In the genomic region with DNA sequence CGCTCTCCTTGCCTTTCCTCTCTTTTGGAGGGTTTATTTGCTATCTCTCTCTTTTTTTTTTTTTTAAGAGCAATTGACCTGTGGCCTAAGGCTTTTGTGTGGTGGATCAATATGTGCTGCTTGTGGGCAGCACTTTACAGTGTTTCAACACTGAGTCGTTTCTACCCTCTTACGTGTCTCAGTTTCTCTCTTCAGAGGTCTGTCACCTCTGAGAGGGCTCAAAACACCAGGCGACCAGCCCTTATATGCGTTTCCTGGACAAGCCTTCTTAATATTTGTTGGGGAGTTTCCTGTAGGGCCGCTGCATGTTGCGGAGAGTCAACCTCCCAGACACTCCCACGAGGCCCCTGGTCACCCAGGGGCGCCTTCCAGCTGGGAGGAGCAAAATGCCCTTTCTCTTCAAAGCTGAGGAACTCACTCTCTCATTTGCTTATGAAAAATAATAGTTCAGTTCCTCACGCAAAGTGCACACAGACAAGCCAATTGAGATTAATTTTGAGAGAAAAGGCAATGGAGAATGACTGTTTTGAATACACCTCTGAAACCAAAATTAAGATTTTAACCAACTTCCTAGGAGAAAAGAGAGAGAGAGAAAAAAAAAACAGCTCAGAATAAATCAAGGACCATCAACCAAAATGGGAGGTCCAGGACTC, we compare ENCODE assay signal across 11 cellular contexts.
DNase-seq lines count a peak whose midpoint lies in the region; ATAC-seq and TF ChIP-seq lines count a peak whose summit lies in the region.
"Had no signal": no experiment of that assay in that cellular context is flagged by ENCODE, and none has a peak within 500 bp of the region (broad histone marks: within the 10 kb centered on the region; RNA-seq: fewer than 3 reads in every experiment).

No MANE protein-coding gene starts in this region.

- in situ Hi-C loops in KBM-7 (cut with MboI; ENCODE audit: low pct_unique_long_range_greater_than_20kb, low sequenced_read_pairs): no loop called here

- ATAC-seq in HG02852 (IDR thresholded peaks at IDR 0.05; ENCODE audit: unreplicated experiment): peak; percentile 90
- ATAC-seq: gastrocnemius medialis had no signal

- no peaks in the 10 kb centered on the region for H3K36me3 ChIP-seq in GM06990 (ENCODE audit: control insufficient read depth, insufficient read depth, low read length)
- H3K36me3 ChIP-seq: gastrocnemius medialis had no signal

- DNase-seq in GM06990 (ENCODE audit: extremely low read depth, insufficient read length) (peak; percentile 75), GM19240 (ENCODE audit: insufficient read length, low spot score) (peak; percentile 15), KBM-7 (peak; percentile 68), NCI-H774 (lab: John Stamatoyannopoulos, UW) (no peak), putamen (ENCODE audit: low spot score) (no peak), C1 segment of cervical spinal cord (lab: John Stamatoyannopoulos, UW) (no peak)
- DNase-seq in activated CD4-positive, CD25-positive, alpha-beta regulatory T cell treated with anti-CD3 and anti-CD28 coated beads, Interleukin-2, amount 50 U/mL, for 72 hours: no peak
- DNase-seq: gastrocnemius medialis; NCI-H1048; stimulated activated CD4-positive, alpha-beta T cell treated with anti-CD3 and anti-CD28 coated beads, Interleukin-4, amount 100 ng/mL, for 24 hours had no signal

- TF ChIP-seq CTCF in GM06990 (IDR thresholded peaks at IDR 0.05; ENCODE audit: insufficient read depth, low read length, poor library complexity, severe bottlenecking): no peak

- H3K4me3 ChIP-seq in GM06990 (replicated peaks; ENCODE audit: low read depth, low read length): peak overlapping the region; percentile 19
- H3K4me3 ChIP-seq: gastrocnemius medialis had no signal

- no peaks in the 10 kb centered on the region for H3K27me3 ChIP-seq in GM06990 (replicated peaks; ENCODE audit: control insufficient read depth, insufficient read depth, low read length)
- H3K27me3 ChIP-seq: gastrocnemius medialis had no signal

Comparison
In these comparisons a context has a peak if more than half of its experiments do, and no peak if none do; other contexts are left out.
1. DNase-seq: peak in GM06990 (single experiment), GM19240 (single experiment) and KBM-7 (single experiment); none in activated CD4-positive, CD25-positive, alpha-beta regulatory T cell treated with anti-CD3 and anti-CD28 coated beads, Interleukin-2, amount 50 U/mL, for 72 hours (single experiment), NCI-H774 (single experiment), putamen (single experiment) and C1 segment of cervical spinal cord (0 of 14).